Comparison of ENCODE assay signal across 1 cellular context in the genomic region with DNA sequence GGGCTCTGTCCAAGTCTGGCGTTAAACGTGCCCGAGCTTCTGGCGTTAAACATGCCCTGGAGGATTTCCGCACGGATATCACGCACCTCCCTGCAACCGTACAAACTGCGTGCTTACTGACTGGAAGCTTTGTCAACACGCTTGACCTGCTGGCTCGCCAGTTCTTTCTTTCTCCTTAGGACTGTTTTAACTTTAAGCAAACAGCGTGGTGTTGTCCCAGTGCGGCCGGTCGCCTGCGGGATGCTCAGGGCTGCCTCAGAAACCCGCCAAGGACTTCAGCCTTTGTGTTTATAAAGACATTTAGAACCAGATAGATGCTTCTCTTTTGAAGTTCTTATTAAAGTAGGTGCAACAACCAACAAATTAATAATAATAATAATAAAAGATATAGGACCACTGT.
TF ChIP-seq lines count a peak whose summit lies in the region.

No MANE protein-coding gene starts in this region.

TF ChIP-seq in HepG2, 621 proteins besides CTCF, POLR2A, EP300 and RAD21 (continued from another document):
- TF ChIP-seq, protein P1, sequence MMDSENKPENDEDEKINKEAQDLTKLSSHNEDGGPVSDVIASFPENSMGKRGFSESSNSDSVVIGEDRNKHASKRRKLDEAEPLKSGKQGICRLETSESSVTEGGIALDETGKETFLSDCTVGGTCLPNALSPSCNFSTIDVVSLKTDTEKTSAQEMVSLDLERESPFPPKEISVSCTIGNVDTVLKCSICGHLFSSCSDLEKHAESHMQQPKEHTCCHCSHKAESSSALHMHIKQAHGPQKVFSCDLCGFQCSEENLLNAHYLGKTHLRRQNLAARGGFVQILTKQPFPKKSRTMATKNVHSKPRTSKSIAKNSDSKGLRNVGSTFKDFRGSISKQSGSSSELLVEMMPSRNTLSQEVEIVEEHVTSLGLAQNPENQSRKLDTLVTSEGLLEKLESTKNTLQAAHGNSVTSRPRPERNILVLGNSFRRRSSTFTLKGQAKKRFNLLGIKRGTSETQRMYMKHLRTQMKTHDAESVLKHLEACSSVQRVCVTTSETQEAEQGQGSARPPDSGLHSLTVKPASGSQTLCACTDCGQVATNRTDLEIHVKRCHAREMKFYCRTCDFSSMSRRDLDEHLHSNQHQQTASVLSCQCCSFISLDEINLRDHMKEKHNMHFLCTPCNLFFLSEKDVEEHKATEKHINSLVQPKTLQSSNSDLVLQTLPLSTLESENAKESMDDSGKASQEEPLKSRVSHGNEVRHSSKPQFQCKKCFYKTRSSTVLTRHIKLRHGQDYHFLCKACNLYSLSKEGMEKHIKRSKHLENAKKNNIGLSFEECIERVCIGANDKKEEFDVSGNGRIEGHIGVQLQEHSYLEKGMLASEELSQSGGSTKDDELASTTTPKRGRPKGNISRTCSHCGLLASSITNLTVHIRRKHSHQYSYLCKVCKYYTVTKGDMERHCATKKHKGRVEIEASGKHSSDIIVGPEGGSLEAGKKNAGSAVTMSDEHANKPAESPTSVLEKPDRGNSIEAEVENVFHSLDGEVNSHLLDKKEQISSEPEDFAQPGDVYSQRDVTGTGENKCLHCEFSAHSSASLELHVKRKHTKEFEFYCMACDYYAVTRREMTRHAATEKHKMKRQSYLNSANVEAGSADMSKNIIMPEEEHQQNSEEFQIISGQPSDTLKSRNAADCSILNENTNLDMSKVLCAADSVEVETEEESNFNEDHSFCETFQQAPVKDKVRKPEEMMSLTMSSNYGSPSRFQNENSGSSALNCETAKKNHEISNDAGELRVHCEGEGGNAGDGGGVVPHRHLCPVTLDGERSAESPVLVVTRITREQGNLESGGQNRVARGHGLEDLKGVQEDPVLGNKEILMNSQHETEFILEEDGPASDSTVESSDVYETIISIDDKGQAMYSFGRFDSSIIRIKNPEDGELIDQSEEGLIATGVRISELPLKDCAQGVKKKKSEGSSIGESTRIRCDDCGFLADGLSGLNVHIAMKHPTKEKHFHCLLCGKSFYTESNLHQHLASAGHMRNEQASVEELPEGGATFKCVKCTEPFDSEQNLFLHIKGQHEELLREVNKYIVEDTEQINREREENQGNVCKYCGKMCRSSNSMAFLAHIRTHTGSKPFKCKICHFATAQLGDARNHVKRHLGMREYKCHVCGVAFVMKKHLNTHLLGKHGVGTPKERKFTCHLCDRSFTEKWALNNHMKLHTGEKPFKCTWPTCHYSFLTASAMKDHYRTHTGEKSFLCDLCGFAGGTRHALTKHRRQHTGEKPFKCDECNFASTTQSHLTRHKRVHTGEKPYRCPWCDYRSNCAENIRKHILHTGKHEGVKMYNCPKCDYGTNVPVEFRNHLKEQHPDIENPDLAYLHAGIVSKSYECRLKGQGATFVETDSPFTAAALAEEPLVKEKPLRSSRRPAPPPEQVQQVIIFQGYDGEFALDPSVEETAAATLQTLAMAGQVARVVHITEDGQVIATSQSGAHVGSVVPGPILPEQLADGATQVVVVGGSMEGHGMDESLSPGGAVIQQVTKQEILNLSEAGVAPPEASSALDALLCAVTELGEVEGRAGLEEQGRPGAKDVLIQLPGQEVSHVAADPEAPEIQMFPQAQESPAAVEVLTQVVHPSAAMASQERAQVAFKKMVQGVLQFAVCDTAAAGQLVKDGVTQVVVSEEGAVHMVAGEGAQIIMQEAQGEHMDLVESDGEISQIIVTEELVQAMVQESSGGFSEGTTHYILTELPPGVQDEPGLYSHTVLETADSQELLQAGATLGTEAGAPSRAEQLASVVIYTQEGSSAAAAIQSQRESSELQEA (CRISPR knock-in tag; IDR thresholded peaks at IDR 0.05; ENCODE audit: not compliant biosample characterization), result no peak
TF ChIP-seq in HepG2: peak in this region for 1.
